In the genomic region with DNA sequence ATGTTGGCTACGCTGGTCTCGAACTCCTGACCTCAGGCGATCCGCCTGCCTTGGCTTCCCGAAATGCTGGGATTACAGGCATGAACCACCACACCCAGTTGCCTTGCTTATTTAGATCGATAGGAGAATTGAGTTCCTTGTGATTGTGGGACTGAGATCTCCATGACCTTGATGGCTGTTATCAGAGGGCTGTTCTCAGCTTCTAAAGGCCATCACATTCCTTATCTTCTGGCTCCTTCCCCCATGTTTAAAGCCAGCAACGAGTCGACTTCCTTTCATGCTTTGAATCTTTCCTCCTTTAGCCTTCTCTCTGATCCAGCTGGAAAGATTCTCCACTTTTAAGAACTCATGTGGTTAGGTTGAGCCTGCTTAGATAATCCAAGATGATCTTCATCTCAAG, we compare ENCODE assay signal across 28 cellular contexts.
"Had no signal": no experiment of that assay in that cellular context is flagged by ENCODE, and none has a peak within 500 bp of the region (broad histone marks: within the 10 kb centered on the region; RNA-seq: fewer than 3 reads in every experiment).

No MANE protein-coding gene starts in this region.

- H3K9ac ChIP-seq: neural progenitor cell had no signal

- H3K4me2 ChIP-seq: neural progenitor cell had no signal

- H3K4me1 ChIP-seq: left lung, lower lobe of right lung, neural progenitor cell, right atrium auricular region, right lobe of liver, stomach, testis, transverse colon, upper lobe of left lung, vagina had no signal

- H2AFZ ChIP-seq: neural progenitor cell had no signal

- H3K27ac ChIP-seq: left lung, lower lobe of right lung, neural progenitor cell, neutrophil, ovary, right atrium auricular region, right lobe of liver, skin epidermis, stomach, testis, thyroid gland, transverse colon, upper lobe of left lung, vagina had no signal

- ATAC-seq: left colon; left lung; lower lobe of right lung; natural killer cell; right lobe of liver; stimulated activated naive B cell treated with anti-CD40 and anti-IgM and Interleukin-4, amounts not matched to agents 10 μg/mL and 1 μg/mL and 100 μg/mL, for 72 hours; stimulated activated naive CD8-positive, alpha-beta T cell treated with anti-CD3 and anti-CD28 coated beads, Interleukin-15, Interleukin-2, amounts not matched to agents 100 U/mL and 50 U/mL, for 24 hours had no signal

- H3K36me3 ChIP-seq: left lung, lower lobe of right lung, neural progenitor cell, neutrophil, ovary, right atrium auricular region, right lobe of liver, stomach, thyroid gland, transverse colon, upper lobe of left lung, vagina had no signal

- H3K9me3 ChIP-seq: left lung, lower lobe of right lung, neutrophil, ovary, right atrium auricular region, right lobe of liver, stomach, testis, thyroid gland, transverse colon, upper lobe of left lung, vagina had no signal

- H3K27me3 ChIP-seq: left lung, neural progenitor cell, neutrophil, ovary, right atrium auricular region, right lobe of liver, stomach, testis, thyroid gland, transverse colon, upper lobe of left lung, vagina had no signal

- DNase-seq: hippocampal formation; kidney; left colon; lower lobe of right lung; mammary epithelial cell; mesenchymal stem cell; naive B cell; natural killer cell; nephron progenitor cell; ovary; right lobe of liver; stimulated activated CD4-positive, alpha-beta T cell treated with anti-CD3 and anti-CD28 coated beads, Interleukin-12 subunit alpha, Interleukin-12 subunit beta, amount 100 ng/mL, for 4 hours; stimulated activated CD4-positive, alpha-beta T cell treated with anti-CD3 and anti-CD28 coated beads, Interleukin-15, amount 100 ng/mL, for 24 hours; stimulated activated CD4-positive, alpha-beta T cell treated with anti-CD3 and anti-CD28 coated beads, Interleukin-2, amount 100 ng/mL, for 24 hours; stimulated activated CD4-positive, alpha-beta T cell treated with anti-CD3 and anti-CD28 coated beads, Interleukin-4, amount 100 ng/mL, for 1 hour; stimulated activated naive B cell treated with anti-CD40 and anti-IgM and Interleukin-4, amounts not matched to agents 10 μg/mL and 1 μg/mL and 100 μg/mL, for 72 hours; stimulated activated naive CD8-positive, alpha-beta T cell treated with anti-CD3 and anti-CD28 coated beads, Interleukin-15, Interleukin-2, amounts not matched to agents 100 U/mL and 50 U/mL, for 24 hours; stomach; testis; thyroid gland; transverse colon; upper lobe of left lung had no signal

- FAIRE-seq: kidney had no signal

- H3K4me3 ChIP-seq: left lung, lower lobe of right lung, neural progenitor cell, ovary, right atrium auricular region, right lobe of liver, skin epidermis, stomach, testis, thyroid gland, transverse colon, upper lobe of left lung, vagina had no signal
